Comparison of ENCODE assay signal across 1 cellular context in the genomic region with DNA sequence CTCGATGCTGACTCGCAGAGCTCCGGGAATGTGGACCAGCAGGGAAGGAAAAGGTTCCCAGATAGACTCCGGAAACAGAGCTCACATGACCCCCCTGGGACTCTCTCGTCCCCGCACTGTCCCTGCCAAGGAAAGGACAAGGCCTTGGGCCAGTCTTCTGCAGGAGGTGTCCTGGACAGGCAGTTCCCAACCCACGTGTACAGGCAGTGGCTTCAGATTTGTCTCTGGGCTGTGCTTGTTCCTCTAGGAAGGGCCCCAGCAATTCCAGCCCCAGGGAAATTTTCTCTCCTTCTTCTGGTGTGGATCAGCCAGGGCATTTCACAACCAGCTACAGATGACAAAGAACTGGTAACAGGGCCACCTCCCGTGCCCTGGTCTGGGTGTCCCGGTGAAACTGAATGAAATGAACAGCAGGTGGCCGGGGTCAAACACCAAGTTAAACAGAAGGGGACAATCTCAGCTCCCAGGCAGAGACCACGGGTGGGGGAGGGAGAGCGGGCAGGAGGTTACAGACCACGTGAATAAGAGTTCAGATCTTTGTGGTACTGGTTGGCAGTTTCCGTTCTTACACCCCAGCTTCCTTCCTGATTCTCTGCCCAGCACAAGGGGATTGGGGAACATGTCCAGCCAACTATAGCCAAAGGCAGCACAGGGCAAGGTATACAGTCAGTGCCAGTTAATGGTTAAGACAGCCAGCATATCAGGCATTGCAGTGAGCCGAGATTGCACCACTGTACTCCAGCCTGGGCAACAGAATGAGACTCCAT.
TF ChIP-seq lines count a peak whose summit lies in the region.

No MANE protein-coding gene starts in this region.

TF ChIP-seq in GM12878, 131 proteins besides CTCF, POLR2A, EP300 and RAD21 (continued from another document):
- peak; percentile 23; the same call in 1 of the 2 replicates for TF ChIP-seq LARP7 (IDR thresholded peaks at IDR 0.05)
- TF ChIP-seq, protein P1, sequence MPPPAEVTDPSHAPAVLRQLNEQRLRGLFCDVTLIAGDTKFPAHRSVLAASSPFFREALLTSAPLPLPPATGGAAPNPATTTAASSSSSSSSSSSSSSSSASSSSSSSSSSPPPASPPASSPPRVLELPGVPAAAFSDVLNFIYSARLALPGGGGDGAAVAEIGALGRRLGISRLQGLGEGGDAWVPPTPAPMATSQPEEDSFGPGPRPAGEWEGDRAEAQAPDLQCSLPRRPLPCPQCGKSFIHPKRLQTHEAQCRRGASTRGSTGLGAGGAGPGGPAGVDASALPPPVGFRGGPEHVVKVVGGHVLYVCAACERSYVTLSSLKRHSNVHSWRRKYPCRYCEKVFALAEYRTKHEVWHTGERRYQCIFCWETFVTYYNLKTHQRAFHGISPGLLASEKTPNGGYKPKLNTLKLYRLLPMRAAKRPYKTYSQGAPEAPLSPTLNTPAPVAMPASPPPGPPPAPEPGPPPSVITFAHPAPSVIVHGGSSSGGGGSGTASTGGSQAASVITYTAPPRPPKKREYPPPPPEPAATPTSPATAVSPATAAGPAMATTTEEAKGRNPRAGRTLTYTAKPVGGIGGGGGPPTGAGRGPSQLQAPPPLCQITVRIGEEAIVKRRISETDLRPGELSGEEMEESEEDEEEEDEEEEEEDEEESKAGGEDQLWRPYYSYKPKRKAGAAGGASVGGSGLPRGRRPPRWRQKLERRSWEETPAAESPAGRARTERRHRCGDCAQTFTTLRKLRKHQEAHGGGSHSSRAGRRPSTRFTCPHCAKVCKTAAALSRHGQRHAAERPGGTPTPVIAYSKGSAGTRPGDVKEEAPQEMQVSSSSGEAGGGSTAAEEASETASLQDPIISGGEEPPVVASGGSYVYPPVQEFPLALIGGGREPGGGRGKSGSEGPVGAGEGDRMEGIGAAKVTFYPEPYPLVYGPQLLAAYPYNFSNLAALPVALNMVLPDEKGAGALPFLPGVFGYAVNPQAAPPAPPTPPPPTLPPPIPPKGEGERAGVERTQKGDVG (CRISPR knock-in tag; IDR thresholded peaks at IDR 0.05) = 0 out of 2 replicates have a peak, but pooled peaks have one; percentile 30
- TF ChIP-seq SREBF2 (IDR thresholded peaks at IDR 0.05; ENCODE audit: low read length) = no peak
- TF ChIP-seq, protein P2, sequence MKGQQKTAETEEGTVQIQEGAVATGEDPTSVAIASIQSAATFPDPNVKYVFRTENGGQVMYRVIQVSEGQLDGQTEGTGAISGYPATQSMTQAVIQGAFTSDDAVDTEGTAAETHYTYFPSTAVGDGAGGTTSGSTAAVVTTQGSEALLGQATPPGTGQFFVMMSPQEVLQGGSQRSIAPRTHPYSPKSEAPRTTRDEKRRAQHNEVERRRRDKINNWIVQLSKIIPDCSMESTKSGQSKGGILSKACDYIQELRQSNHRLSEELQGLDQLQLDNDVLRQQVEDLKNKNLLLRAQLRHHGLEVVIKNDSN (IDR thresholded peaks at IDR 0.05; ENCODE audit: borderline replicate concordance, extremely low read length, insufficient read depth, low read depth, low read length) = no peak
- TF ChIP-seq, protein P3, sequence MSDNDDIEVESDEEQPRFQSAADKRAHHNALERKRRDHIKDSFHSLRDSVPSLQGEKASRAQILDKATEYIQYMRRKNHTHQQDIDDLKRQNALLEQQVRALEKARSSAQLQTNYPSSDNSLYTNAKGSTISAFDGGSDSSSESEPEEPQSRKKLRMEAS (IDR thresholded peaks at IDR 0.05; ENCODE audit: low read depth, low read length) = no peak; the same call in 1 of the 2 replicates
- no peak for TF ChIP-seq SUZ12 (IDR thresholded peaks at IDR 0.05; ENCODE audit: unreplicated experiment)
- peak; percentile 40; the same call in 1 of the 2 replicates for TF ChIP-seq EED (IDR thresholded peaks at IDR 0.05; ENCODE audit: low read depth)
- TF ChIP-seq KAT2A (conservative IDR thresholded peaks at IDR 0.05; ENCODE audit: control insufficient read depth, low read depth, low read length) = no peak
- TF ChIP-seq, protein P4, sequence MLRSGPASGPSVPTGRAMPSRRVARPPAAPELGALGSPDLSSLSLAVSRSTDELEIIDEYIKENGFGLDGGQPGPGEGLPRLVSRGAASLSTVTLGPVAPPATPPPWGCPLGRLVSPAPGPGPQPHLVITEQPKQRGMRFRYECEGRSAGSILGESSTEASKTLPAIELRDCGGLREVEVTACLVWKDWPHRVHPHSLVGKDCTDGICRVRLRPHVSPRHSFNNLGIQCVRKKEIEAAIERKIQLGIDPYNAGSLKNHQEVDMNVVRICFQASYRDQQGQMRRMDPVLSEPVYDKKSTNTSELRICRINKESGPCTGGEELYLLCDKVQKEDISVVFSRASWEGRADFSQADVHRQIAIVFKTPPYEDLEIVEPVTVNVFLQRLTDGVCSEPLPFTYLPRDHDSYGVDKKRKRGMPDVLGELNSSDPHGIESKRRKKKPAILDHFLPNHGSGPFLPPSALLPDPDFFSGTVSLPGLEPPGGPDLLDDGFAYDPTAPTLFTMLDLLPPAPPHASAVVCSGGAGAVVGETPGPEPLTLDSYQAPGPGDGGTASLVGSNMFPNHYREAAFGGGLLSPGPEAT (IDR thresholded peaks at IDR 0.05; ENCODE audit: low read depth) = no peak
- no peak for TF ChIP-seq TARDBP (IDR thresholded peaks at IDR 0.05; ENCODE audit: borderline replicate concordance)
- no peak for TF ChIP-seq KLF5 (IDR thresholded peaks at IDR 0.05; ENCODE audit: partially characterized antibody)
- peak; percentile 63; the same call in 1 of the 2 replicates for TF ChIP-seq CHD2 (IDR thresholded peaks at IDR 0.05; ENCODE audit: borderline replicate concordance, low read depth, low read length)
- TF ChIP-seq, protein P5, sequence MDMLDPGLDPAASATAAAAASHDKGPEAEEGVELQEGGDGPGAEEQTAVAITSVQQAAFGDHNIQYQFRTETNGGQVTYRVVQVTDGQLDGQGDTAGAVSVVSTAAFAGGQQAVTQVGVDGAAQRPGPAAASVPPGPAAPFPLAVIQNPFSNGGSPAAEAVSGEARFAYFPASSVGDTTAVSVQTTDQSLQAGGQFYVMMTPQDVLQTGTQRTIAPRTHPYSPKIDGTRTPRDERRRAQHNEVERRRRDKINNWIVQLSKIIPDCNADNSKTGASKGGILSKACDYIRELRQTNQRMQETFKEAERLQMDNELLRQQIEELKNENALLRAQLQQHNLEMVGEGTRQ (IDR thresholded peaks at IDR 0.05; ENCODE audit: borderline replicate concordance, low read depth, low read length) = no peak; the same call in 1 of the 2 replicates
- no peak; the same call in 1 of the 2 replicates for TF ChIP-seq SMC3 (IDR thresholded peaks at IDR 0.05; ENCODE audit: borderline replicate concordance, low read length)
- TF ChIP-seq, protein P6, sequence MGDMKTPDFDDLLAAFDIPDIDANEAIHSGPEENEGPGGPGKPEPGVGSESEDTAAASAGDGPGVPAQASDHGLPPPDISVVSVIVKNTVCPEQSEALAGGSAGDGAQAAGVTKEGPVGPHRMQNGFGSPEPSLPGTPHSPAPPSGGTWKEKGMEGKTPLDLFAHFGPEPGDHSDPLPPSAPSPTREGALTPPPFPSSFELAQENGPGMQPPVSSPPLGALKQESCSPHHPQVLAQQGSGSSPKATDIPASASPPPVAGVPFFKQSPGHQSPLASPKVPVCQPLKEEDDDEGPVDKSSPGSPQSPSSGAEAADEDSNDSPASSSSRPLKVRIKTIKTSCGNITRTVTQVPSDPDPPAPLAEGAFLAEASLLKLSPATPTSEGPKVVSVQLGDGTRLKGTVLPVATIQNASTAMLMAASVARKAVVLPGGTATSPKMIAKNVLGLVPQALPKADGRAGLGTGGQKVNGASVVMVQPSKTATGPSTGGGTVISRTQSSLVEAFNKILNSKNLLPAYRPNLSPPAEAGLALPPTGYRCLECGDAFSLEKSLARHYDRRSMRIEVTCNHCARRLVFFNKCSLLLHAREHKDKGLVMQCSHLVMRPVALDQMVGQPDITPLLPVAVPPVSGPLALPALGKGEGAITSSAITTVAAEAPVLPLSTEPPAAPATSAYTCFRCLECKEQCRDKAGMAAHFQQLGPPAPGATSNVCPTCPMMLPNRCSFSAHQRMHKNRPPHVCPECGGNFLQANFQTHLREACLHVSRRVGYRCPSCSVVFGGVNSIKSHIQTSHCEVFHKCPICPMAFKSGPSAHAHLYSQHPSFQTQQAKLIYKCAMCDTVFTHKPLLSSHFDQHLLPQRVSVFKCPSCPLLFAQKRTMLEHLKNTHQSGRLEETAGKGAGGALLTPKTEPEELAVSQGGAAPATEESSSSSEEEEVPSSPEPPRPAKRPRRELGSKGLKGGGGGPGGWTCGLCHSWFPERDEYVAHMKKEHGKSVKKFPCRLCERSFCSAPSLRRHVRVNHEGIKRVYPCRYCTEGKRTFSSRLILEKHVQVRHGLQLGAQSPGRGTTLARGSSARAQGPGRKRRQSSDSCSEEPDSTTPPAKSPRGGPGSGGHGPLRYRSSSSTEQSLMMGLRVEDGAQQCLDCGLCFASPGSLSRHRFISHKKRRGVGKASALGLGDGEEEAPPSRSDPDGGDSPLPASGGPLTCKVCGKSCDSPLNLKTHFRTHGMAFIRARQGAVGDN (IDR thresholded peaks at IDR 0.05) = peak; percentile 95
- TF ChIP-seq, protein P7, sequence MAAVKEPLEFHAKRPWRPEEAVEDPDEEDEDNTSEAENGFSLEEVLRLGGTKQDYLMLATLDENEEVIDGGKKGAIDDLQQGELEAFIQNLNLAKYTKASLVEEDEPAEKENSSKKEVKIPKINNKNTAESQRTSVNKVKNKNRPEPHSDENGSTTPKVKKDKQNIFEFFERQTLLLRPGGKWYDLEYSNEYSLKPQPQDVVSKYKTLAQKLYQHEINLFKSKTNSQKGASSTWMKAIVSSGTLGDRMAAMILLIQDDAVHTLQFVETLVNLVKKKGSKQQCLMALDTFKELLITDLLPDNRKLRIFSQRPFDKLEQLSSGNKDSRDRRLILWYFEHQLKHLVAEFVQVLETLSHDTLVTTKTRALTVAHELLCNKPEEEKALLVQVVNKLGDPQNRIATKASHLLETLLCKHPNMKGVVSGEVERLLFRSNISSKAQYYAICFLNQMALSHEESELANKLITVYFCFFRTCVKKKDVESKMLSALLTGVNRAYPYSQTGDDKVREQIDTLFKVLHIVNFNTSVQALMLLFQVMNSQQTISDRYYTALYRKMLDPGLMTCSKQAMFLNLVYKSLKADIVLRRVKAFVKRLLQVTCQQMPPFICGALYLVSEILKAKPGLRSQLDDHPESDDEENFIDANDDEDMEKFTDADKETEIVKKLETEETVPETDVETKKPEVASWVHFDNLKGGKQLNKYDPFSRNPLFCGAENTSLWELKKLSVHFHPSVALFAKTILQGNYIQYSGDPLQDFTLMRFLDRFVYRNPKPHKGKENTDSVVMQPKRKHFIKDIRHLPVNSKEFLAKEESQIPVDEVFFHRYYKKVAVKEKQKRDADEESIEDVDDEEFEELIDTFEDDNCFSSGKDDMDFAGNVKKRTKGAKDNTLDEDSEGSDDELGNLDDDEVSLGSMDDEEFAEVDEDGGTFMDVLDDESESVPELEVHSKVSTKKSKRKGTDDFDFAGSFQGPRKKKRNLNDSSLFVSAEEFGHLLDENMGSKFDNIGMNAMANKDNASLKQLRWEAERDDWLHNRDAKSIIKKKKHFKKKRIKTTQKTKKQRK (IDR thresholded peaks at IDR 0.05; ENCODE audit: low read depth, low read length) = no peak
- no peak for TF ChIP-seq FOS (IDR thresholded peaks at IDR 0.05; ENCODE audit: borderline replicate concordance, extremely low read depth, insufficient read length)
- no peak for TF ChIP-seq PAX5 (IDR thresholded peaks at IDR 0.05; ENCODE audit: borderline replicate concordance, low read depth, low read length)
- TF ChIP-seq IKZF2 (IDR thresholded peaks at IDR 0.05) = peak; percentile 46 to 62; a peak in 3 of 4 replicates
- no peak; the same call in 1 of the 2 replicates for TF ChIP-seq BACH1 (IDR thresholded peaks at IDR 0.05; ENCODE audit: borderline replicate concordance)
- TF ChIP-seq YBX1 (IDR thresholded peaks at IDR 0.05) = no peak
- TF ChIP-seq MXI1 (IDR thresholded peaks at IDR 0.05; ENCODE audit: low read depth, low read length) = peak; percentile 30; the same call in 1 of the 2 replicates
- TF ChIP-seq, protein P8, sequence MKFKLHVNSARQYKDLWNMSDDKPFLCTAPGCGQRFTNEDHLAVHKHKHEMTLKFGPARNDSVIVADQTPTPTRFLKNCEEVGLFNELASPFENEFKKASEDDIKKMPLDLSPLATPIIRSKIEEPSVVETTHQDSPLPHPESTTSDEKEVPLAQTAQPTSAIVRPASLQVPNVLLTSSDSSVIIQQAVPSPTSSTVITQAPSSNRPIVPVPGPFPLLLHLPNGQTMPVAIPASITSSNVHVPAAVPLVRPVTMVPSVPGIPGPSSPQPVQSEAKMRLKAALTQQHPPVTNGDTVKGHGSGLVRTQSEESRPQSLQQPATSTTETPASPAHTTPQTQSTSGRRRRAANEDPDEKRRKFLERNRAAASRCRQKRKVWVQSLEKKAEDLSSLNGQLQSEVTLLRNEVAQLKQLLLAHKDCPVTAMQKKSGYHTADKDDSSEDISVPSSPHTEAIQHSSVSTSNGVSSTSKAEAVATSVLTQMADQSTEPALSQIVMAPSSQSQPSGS (IDR thresholded peaks at IDR 0.05; ENCODE audit: low read length) = no peak
- TF ChIP-seq MEF2B (IDR thresholded peaks at IDR 0.05; ENCODE audit: partially characterized antibody, poor library complexity, severe bottlenecking) = no peak
- TF ChIP-seq, protein P9, sequence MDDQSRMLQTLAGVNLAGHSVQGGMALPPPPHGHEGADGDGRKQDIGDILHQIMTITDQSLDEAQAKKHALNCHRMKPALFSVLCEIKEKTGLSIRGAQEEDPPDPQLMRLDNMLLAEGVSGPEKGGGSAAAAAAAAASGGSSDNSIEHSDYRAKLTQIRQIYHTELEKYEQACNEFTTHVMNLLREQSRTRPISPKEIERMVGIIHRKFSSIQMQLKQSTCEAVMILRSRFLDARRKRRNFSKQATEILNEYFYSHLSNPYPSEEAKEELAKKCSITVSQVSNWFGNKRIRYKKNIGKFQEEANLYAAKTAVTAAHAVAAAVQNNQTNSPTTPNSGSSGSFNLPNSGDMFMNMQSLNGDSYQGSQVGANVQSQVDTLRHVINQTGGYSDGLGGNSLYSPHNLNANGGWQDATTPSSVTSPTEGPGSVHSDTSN (IDR thresholded peaks at IDR 0.05; ENCODE audit: insufficient replicate concordance, low read depth, low read length) = no peak
- peak; percentile 91 for TF ChIP-seq NR2F1 (conservative IDR thresholded peaks at IDR 0.05)
- 0 out of 2 replicates have a peak, but pooled peaks have one; percentile 23 for TF ChIP-seq SPI1 (IDR thresholded peaks at IDR 0.05; ENCODE audit: borderline replicate concordance, insufficient read depth, low read depth, low read length)
TF ChIP-seq in GM12878: peak in this region for 20.
